Comparison of ENCODE assay signal across 22 cellular contexts in genomic region chr22:50571264-50572175, GRCh38. TPM values are rescaled to one million over a fixed set of nuclear protein-coding genes. Genes with fewer than 3 reads are reported as not detected.
DNase-seq lines count a peak whose midpoint lies in the region; ATAC-seq and TF ChIP-seq lines count a peak whose summit lies in the region.
"Had no signal": no experiment of that assay in that cellular context is flagged by ENCODE, and none has a peak within 500 bp of the region (broad histone marks: within the 10 kb centered on the region; RNA-seq: fewer than 3 reads in every experiment).

No MANE protein-coding gene starts in this region.

- intact Hi-C loops in IMR-90 (cut with micrococcal nuclease): no loop called here
- intact Hi-C loops in thyroid gland (cut with DNase I): no loop called here

- H3K9ac ChIP-seq in IMR-90 (ENCODE audit: low read depth, low read length) (no peak overlapping the region), neuronal stem cell (ENCODE audit: low read depth, low read length, poor library complexity) (no peak overlapping the region)

- H4K8ac ChIP-seq in IMR-90 (ENCODE audit: low read depth in 2 of 2, low read length in 2 of 2) (no peak overlapping the region), neuronal stem cell (ENCODE audit: low read depth, low read length) (no peak overlapping the region)

- no peak overlapping the region for H2BK15ac ChIP-seq in IMR-90 (ENCODE audit: low read depth, low read length)
- H2BK15ac ChIP-seq in neuronal stem cell (ENCODE audit: low read length): no peak overlapping the region

- H3K27ac ChIP-seq in IMR-90 (ENCODE audit: insufficient read depth, low read length): no peak overlapping the region
- no peak overlapping the region for H3K27ac ChIP-seq in neuronal stem cell (replicated peaks; ENCODE audit: low read length)
- peak overlapping the region in 2 of 3 donors; percentile 47 to 56 for H3K27ac ChIP-seq in thyroid gland
- H3K27ac ChIP-seq in Peyer's patch: no peak overlapping the region

- H3K27me3 ChIP-seq in IMR-90 (ENCODE audit: control insufficient read depth, insufficient read depth, low read length) (0 out of 2 replicates have a peak, but pooled peaks cover 1% of the 10 kb centered on the region), neuronal stem cell (ENCODE audit: control insufficient read depth in 3 of 3, insufficient read depth in 3 of 3, low read depth in 1 of 3, low read length in 3 of 3) (no peaks in the 10 kb centered on the region), thyroid gland (no peaks in the 10 kb centered on the region), Peyer's patch (no peaks in the 10 kb centered on the region)

- TF ChIP-seq RAD21 in IMR-90 (IDR thresholded peaks at IDR 0.05; ENCODE audit: low read length): no peak

- WGBS in IMR-90 (ENCODE audit: extremely low coverage in 2 of 2, insufficient read length in 1 of 2), 2 experiments: 66% methylated on average over 11 of the region's 26 CpGs; no CpG with 5 or more reads in 1 of the 2 experiments
- no CpG with 5 or more reads among the region's 26 CpGs for WGBS in neuronal stem cell (ENCODE audit: extremely low coverage in 2 of 2, insufficient read length in 2 of 2, insufficient replicate concordance in 1 of 2), 2 donors
- 77 to 90% methylated on average over 12 to 23 of the region's 26 CpGs for WGBS in thyroid gland, 2 donors

- H3K23ac ChIP-seq in IMR-90 (ENCODE audit: low read depth, low read length): no peak overlapping the region
- peak overlapping the region; percentile 40 for H3K23ac ChIP-seq in neuronal stem cell (ENCODE audit: low read depth, low read length, poor library complexity)

- POLR2A ChIA-PET in IMR-90 (lab: Charles Lee; ENCODE audit: unreplicated experiment): no interaction called here

- TF ChIP-seq POLR2A in IMR-90 (IDR thresholded peaks at IDR 0.05; ENCODE audit: low read depth, low read length) (no peak), thyroid gland (IDR thresholded peaks at IDR 0.05) (no peak), Peyer's patch (IDR thresholded peaks at IDR 0.05) (no peak)

- H3K14ac ChIP-seq in IMR-90 (replicated peaks; ENCODE audit: low read depth, low read length) (no peak overlapping the region), neuronal stem cell (ENCODE audit: low read length) (no peak overlapping the region)

- H3K4me2 ChIP-seq in IMR-90 (ENCODE audit: low read depth, low read length) (no peak overlapping the region), neuronal stem cell (ENCODE audit: insufficient read depth, low read length, poor library complexity, severe bottlenecking) (no peak overlapping the region)
- H3K4me2 ChIP-seq: GM23338 had no signal

- CTCF ChIA-PET in IMR-90 (lab: Yijun Ruan, JAX): interaction anchor here (1.7 kb wide), 1 partner anchor 9 kb away, joined by 7 read pairs; the partner anchor contains the start of gene SYCE3

- H2BK5ac ChIP-seq in IMR-90 (ENCODE audit: low read depth, low read length, poor library complexity, severe bottlenecking) (no peak overlapping the region), neuronal stem cell (ENCODE audit: low read length) (no peak overlapping the region)

- no peak overlapping the region for H2BK12ac ChIP-seq in neuronal stem cell (ENCODE audit: low read length)

- no peak overlapping the region for H3K4me3 ChIP-seq in IMR-90 (ENCODE audit: insufficient read depth, low read depth, low read length)
- H3K4me3 ChIP-seq in neuronal stem cell (ENCODE audit: low read length in 2 of 2): no peak overlapping the region
- no peak overlapping the region for H3K4me3 ChIP-seq in thyroid gland (replicated peaks in 1 of 3)
- H3K4me3 ChIP-seq in Peyer's patch: no peak overlapping the region
- H3K4me3 ChIP-seq: GM23338 had no signal

- no peak overlapping the region; the same call in 1 of the 2 replicates for H3K56ac ChIP-seq in IMR-90 (ENCODE audit: extremely low read depth, insufficient read depth, low read length)

- H4K5ac ChIP-seq in IMR-90 (ENCODE audit: low read depth, low read length): no peak overlapping the region

- H2AK9ac ChIP-seq in IMR-90 (replicated peaks; ENCODE audit: low read depth, low read length, poor library complexity): no peak overlapping the region

- H2BK120ac ChIP-seq in IMR-90 (ENCODE audit: low read depth, low read length) (no peak overlapping the region), neuronal stem cell (ENCODE audit: low read depth, low read length) (no peak overlapping the region)

- peak; percentile 45 for DNase-seq in activated effector memory CD4-positive, alpha-beta T cell treated with anti-CD3 and anti-CD28 coated beads, Interleukin-2, amount 50 U/mL, for 16 hours
- DNase-seq in activated effector memory CD4-positive, alpha-beta T cell treated with Interleukin-2 at 50 U/mL for 16 hours: no peak
- DNase-seq in IMR-90: no peak
- no peak for DNase-seq in neuronal stem cell (ENCODE audit: low spot score)
- no peak for DNase-seq in thyroid gland
- DNase-seq in Peyer's patch: no peak
- DNase-seq in UCSD-AML1 (lab: John Stamatoyannopoulos, UW; ENCODE audit: unreplicated experiment): no peak
- no peak for DNase-seq in occipital lobe (lab: John Stamatoyannopoulos, UW)
- DNase-seq: 8988T, Calu3, Karpas-422, NCI-H1417 treated with DMSO at 0.1 percent for 48 hours, NCI-H187 treated with DMSO at 0.1 percent for 48 hours, NCI-H2227 treated with DMSO at 0.1 percent for 48 hours, NCI-H510A treated with DMSO at 0.1 percent for 48 hours, NCI-H82, RPMI8226 had no signal

- TF ChIP-seq CTCF in IMR-90 (conservative IDR thresholded peaks at IDR 0.05; ENCODE audit: low read depth, low read length) (no peak), thyroid gland (IDR thresholded peaks at IDR 0.05) (no peak), Peyer's patch (IDR thresholded peaks at IDR 0.05) (no peak)

- H3K4me1 ChIP-seq in IMR-90 (ENCODE audit: control insufficient read depth, insufficient read depth, low read length) (no peaks in the 10 kb centered on the region), neuronal stem cell (ENCODE audit: control insufficient read depth in 2 of 2, insufficient read depth in 1 of 2, low read depth in 1 of 2, low read length in 2 of 2) (no peaks in the 10 kb centered on the region), thyroid gland (peaks cover 14 to 22% of the 10 kb centered on the region in 2 donors), Peyer's patch (no peaks in the 10 kb centered on the region)

- no peaks in the 10 kb centered on the region for H3K9me3 ChIP-seq in IMR-90 (ENCODE audit: control insufficient read depth, insufficient read depth, low read length)
- no peaks in the 10 kb centered on the region for H3K9me3 ChIP-seq in neuronal stem cell (replicated peaks in 1 of 2; ENCODE audit: control insufficient read depth in 2 of 2, insufficient read depth in 1 of 2, low read depth in 1 of 2, low read length in 2 of 2)
- H3K9me3 ChIP-seq in thyroid gland: no peaks in the 10 kb centered on the region
- H3K9me3 ChIP-seq in Peyer's patch: no peaks in the 10 kb centered on the region

- H4K91ac ChIP-seq in IMR-90 (ENCODE audit: insufficient read depth, low read depth, low read length) (no peak overlapping the region), neuronal stem cell (ENCODE audit: low read depth, low read length, poor library complexity) (no peak overlapping the region)

- H2AK5ac ChIP-seq in IMR-90 (ENCODE audit: low read depth, low read length): no peak overlapping the region
- no peak overlapping the region for H2AK5ac ChIP-seq in neuronal stem cell (ENCODE audit: low read depth, low read length)

- H3K18ac ChIP-seq in IMR-90 (ENCODE audit: low read depth, low read length) (no peak overlapping the region), neuronal stem cell (ENCODE audit: low read length) (no peak overlapping the region)

- H2AFZ ChIP-seq in IMR-90 (replicated peaks; ENCODE audit: low read length, poor library complexity) (peak overlapping the region; percentile 63), neuronal stem cell (ENCODE audit: low read length) (no peak overlapping the region)
- H2AFZ ChIP-seq: GM23338 had no signal

- ATAC-seq in IMR-90 (ENCODE audit: low read depth): no peak
- ATAC-seq: CD8-positive, alpha-beta T cell; GM23338; HCT116 had no signal

- dilution Hi-C loops in IMR-90 (cut with HindIII; ENCODE audit: low sequenced_read_pairs, unreplicated experiment): no loop called here

- H3K4ac ChIP-seq in IMR-90 (ENCODE audit: low read depth, low read length) (no peak overlapping the region), neuronal stem cell (ENCODE audit: low read length) (no peak overlapping the region)

- H3K79me1 ChIP-seq in IMR-90 (ENCODE audit: low read depth in 1 of 2, low read length in 2 of 2): no peaks in the 10 kb centered on the region
- peaks cover 4% of the 10 kb centered on the region for H3K79me1 ChIP-seq in neuronal stem cell (ENCODE audit: low read depth, low read length)

- no peaks in the 10 kb centered on the region for H3K9me1 ChIP-seq in IMR-90 (ENCODE audit: insufficient read depth, low read length)

- no peak overlapping the region for H2BK20ac ChIP-seq in IMR-90 (ENCODE audit: low read depth, low read length)

- H3K36me3 ChIP-seq in IMR-90 (ENCODE audit: control insufficient read depth, insufficient read depth, low read length) (no peaks in the 10 kb centered on the region; the same call in 1 of the 2 replicates), neuronal stem cell (replicated peaks in 1 of 2; ENCODE audit: control insufficient read depth in 2 of 2, insufficient read depth in 2 of 2, low read length in 2 of 2) (peaks cover 63 to 72% of the 10 kb centered on the region in 2 donors), thyroid gland (peaks cover 5 to 11% of the 10 kb centered on the region in 2 donors), Peyer's patch (peaks cover 0 to 31% (median 0%) of the 10 kb centered on the region in 3 donors)

- no peaks in the 10 kb centered on the region for H4K20me1 ChIP-seq in IMR-90 (ENCODE audit: insufficient read depth, low read length)

- in situ Hi-C loops in IMR-90 (cut with MboI; ENCODE audit: low sequenced_read_pairs): no loop called here

- no TSS peak for BruUV-seq in IMR-90 (replicated peaks; lab: Mats Ljungman, UMichigan)

RNA-seq across cellular contexts. Expression of gene CPT1B, which starts 6.7 kb away (rescaled TPM):
- 0.36 and 0.56 TPM in 2 replicates for total RNA-seq in IMR-90 (2012; rRNA removed)
- 1.8 and 2.1 TPM in 2 replicates for polyA plus RNA-seq in IMR-90 (2012; rRNA removed)
- polyA plus RNA-seq in IMR-90 (2012; cell fraction: cytosol; rRNA removed): 0.54 and 0.84 TPM in 2 replicates
- polyA plus RNA-seq in IMR-90 (2012; cell fraction: nucleus; rRNA removed; ENCODE audit: low replicate concordance): 16.0 and 22.2 TPM in 2 replicates
- 25.7 TPM for polyA plus RNA-seq in neuronal stem cell (2013, experiment 1 of 2)
- 25.4 TPM for polyA plus RNA-seq in neuronal stem cell (2013, experiment 2 of 2)
- total RNA-seq in thyroid gland: 10 to 100 TPM in 3 of 4 donors, 1 to 10 TPM in 1; 9.7 to 38.7 (median 14.9) TPM
- total RNA-seq in Peyer's patch: 100 to 1,000 TPM in 1 of 4 donors, 10 to 100 TPM in 3; 51.2 to 133 (median 56.5) TPM
- 6.7 TPM for total RNA-seq in occipital lobe

RNA-seq across cellular contexts. Expression of gene SYCE3, which starts 8.8 kb away (rescaled TPM):
- total RNA-seq in IMR-90 (2012; rRNA removed) (not detected in 2 replicates), thyroid gland (1 to 10 TPM in 3 of 4 donors, not detected in 1; 3.5 to 6.0 (median 4.3) TPM), Peyer's patch (not detected), occipital lobe (not detected)
- not detected in 2 replicates for polyA plus RNA-seq in IMR-90 (2012; rRNA removed)
- polyA plus RNA-seq in IMR-90 (2012; cell fraction: cytosol; rRNA removed): 1.0 TPM in 1 of 2 replicates, not detected in the other
- not detected in 2 replicates for polyA plus RNA-seq in IMR-90 (2012; cell fraction: nucleus; rRNA removed; ENCODE audit: low replicate concordance)
- polyA plus RNA-seq in neuronal stem cell (2013, experiment 1 of 2): 1.7 TPM
- polyA plus RNA-seq in neuronal stem cell (2013, experiment 2 of 2): 1.6 TPM
- total RNA-seq: Calu3; CD8-positive, alpha-beta T cell; GM23338 had no signal
- polyA plus RNA-seq: AG04450, GM23338, IgD-negative memory B cell had no signal

RNA-seq across cellular contexts. Expression of gene CHKB, which starts 11.1 kb away (rescaled TPM):
- total RNA-seq in IMR-90 (2012; rRNA removed) (7.2 and 8.1 TPM in 2 replicates), thyroid gland (10 to 100 TPM; 49.1 to 96.9 (median 67.8) TPM), Peyer's patch (100 to 1,000 TPM; 111 to 278 (median 156) TPM), occipital lobe (24.8 TPM)
- polyA plus RNA-seq in IMR-90 (2012; rRNA removed): 35.3 and 36.9 TPM in 2 replicates
- 13.3 and 23.2 TPM in 2 replicates for polyA plus RNA-seq in IMR-90 (2012; cell fraction: cytosol; rRNA removed)
- polyA plus RNA-seq in IMR-90 (2012; cell fraction: nucleus; rRNA removed; ENCODE audit: low replicate concordance): 222 and 243 TPM in 2 replicates
- polyA plus RNA-seq in neuronal stem cell (2013, experiment 1 of 2): 39.2 TPM
- 37.2 TPM for polyA plus RNA-seq in neuronal stem cell (2013, experiment 2 of 2)

RNA-seq across cellular contexts. Expression of gene KLHDC7B, which starts 25.8 kb away (rescaled TPM):
- total RNA-seq in IMR-90 (2012; rRNA removed) (not detected in 2 replicates), thyroid gland (under 1 TPM in 1 of 4 donors, not detected in 3; 0.27 TPM), Peyer's patch (1 to 10 TPM in 1 of 4 donors, not detected in 3; 1.1 TPM), occipital lobe (not detected)
- polyA plus RNA-seq in IMR-90 (2012; rRNA removed): 0.03 and 0.05 TPM in 2 replicates
- polyA plus RNA-seq in IMR-90 (2012; cell fraction: cytosol; rRNA removed): 0.05 TPM in 1 of 2 replicates, not detected in the other
- polyA plus RNA-seq in IMR-90 (2012; cell fraction: nucleus; rRNA removed; ENCODE audit: low replicate concordance): 0.07 and 0.18 TPM in 2 replicates
- 0.01 TPM for polyA plus RNA-seq in neuronal stem cell (2013, experiment 1 of 2)
- 0.01 TPM for polyA plus RNA-seq in neuronal stem cell (2013, experiment 2 of 2)
- total RNA-seq: GM23338 had no signal
- polyA plus RNA-seq: GM23338 had no signal

RNA-seq across cellular contexts. Expression of gene MAPK8IP2, which starts 29.1 kb away (rescaled TPM):
- total RNA-seq in IMR-90 (2012; rRNA removed) (under 0.01 TPM in 2 replicates), thyroid gland (1 to 10 TPM in 3 of 4 donors, under 1 TPM in 1; 0.94 to 3.3 (median 1.5) TPM), Peyer's patch (1 to 10 TPM in 1 of 4 donors, under 1 TPM in 2, not detected in 1; 0.66 to 1.2 (median 0.83) TPM), occipital lobe (76.3 TPM)
- 0.14 and 0.22 TPM in 2 replicates for polyA plus RNA-seq in IMR-90 (2012; rRNA removed)
- polyA plus RNA-seq in IMR-90 (2012; cell fraction: cytosol; rRNA removed): 0.05 and 0.29 TPM in 2 replicates
- 0.30 and 0.50 TPM in 2 replicates for polyA plus RNA-seq in IMR-90 (2012; cell fraction: nucleus; rRNA removed; ENCODE audit: low replicate concordance)
- 1.2 TPM for polyA plus RNA-seq in neuronal stem cell (2013, experiment 1 of 2)
- 1.2 TPM for polyA plus RNA-seq in neuronal stem cell (2013, experiment 2 of 2)
- polyA plus RNA-seq: IgD-negative memory B cell had no signal

Comparison
In these comparisons a context has a peak if more than half of its experiments do, and no peak if none do; other contexts are left out.
1. H3K27ac ChIP-seq: peak in thyroid gland (2 of 3); none in IMR-90 (single experiment), neuronal stem cell (single experiment) and Peyer's patch (0 of 4).